ENCODE assay signal across 8 cellular contexts in the genomic region with DNA sequence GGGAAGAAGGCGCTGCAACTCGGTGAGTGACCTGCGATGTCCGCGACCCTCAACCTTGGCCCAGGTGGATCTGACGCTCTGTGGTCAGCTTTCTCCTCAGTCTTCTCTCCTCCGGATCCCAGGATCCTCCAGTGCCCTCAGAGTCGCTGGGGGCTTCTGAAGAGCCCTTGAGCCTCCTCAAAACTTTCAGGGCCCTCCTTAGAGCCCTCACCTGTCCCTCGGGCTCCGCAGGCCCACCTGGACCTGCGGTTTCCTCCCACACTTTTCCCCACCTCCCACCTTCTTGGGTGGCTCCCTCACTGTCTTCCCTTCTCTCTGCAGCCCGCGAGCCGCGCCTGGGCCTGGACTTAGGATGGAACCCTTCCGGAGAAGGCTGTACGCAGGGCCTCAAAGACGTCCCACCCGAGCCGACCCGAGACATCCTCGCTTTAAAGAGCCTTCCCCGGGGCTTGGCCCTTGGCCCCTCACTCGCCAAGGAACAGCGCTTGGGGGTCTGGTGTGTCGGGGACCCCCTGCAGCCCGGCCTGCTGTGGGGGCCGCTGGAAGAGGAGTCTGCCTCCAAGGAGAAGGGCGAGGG. TPM values are rescaled to one million over a fixed set of nuclear protein-coding genes. Genes with fewer than 3 reads are reported as not detected.
A peak's percentile ranks its signal among the peaks of the same experiment; 100 is the strongest.
DNase-seq lines count a peak whose midpoint lies in the region; ATAC-seq, FAIRE-seq and TF ChIP-seq lines count a peak whose summit lies in the region.

No MANE protein-coding gene starts in this region.

- H3K9ac ChIP-seq in liver (ENCODE audit: low read depth in 1 of 2, low read length in 2 of 2) = peak overlapping the region; percentile 58 to 65

- no peaks in the 10 kb centered on the region for H3K27me3 ChIP-seq in liver (ENCODE audit: control insufficient read depth in 4 of 4, insufficient read depth in 4 of 4, low read length in 3 of 4)

- TF ChIP-seq EP300 in A549 (IDR thresholded peaks at IDR 0.05) = no peak

- H3K9me3 Mint-ChIP-seq in activated naive CD8-positive, alpha-beta T cell treated with anti-CD3 and anti-CD28 coated beads for 36 hours = no peaks in the 10 kb centered on the region
- no peaks in the 10 kb centered on the region for H3K9me3 Mint-ChIP-seq in type B pancreatic cell

- CTCF ChIA-PET in A549 (lab: Yijun Ruan, JAX) = interaction anchor here (1.1 to 1.4 kb wide), 5 partner anchors 14 to 311 kb away, joined by 3 to 4 read pairs (median 3); no protein-coding TSS in a partner anchor

- peak; percentile 73; the same call in 1 of the 2 replicates for TF ChIP-seq POLR2A in A549 (IDR thresholded peaks at IDR 0.05; ENCODE audit: low read length)

- WGBS in A549 (ENCODE audit: missing lambda C conversion rate) = 3% methylated on average over 26 of the region's 29 CpGs
- under 1% methylated on average over 29 of the region's 29 CpGs for WGBS in liver

- DNase-seq in A549 (ENCODE audit: low read depth in 1 of 2, low spot score in 1 of 2) (no peak), type B pancreatic cell (ENCODE audit: extremely low spot score, unreplicated experiment) (no peak), NCI-H510A (lab: John Stamatoyannopoulos, UW) (no peak), NCI-H748 (lab: John Stamatoyannopoulos, UW; ENCODE audit: unreplicated experiment) (no peak)
- DNase-seq in activated naive CD8-positive, alpha-beta T cell treated with anti-CD3 and anti-CD28 coated beads for 36 hours = no peak
- DNase-seq in activated CD4-positive, CD25-positive, alpha-beta regulatory T cell treated with anti-CD3 and anti-CD28 coated beads, Interleukin-2, amount 50 U/mL, for 72 hours = no peak

- H3K27me3 Mint-ChIP-seq in activated naive CD8-positive, alpha-beta T cell treated with anti-CD3 and anti-CD28 coated beads for 36 hours = no peaks in the 10 kb centered on the region
- no peaks in the 10 kb centered on the region for H3K27me3 Mint-ChIP-seq in type B pancreatic cell

- peak overlapping the region; percentile 93 for H3K4me3 ChIP-seq in A549
- peak overlapping the region; percentile 85 to 98 (median 93) for H3K4me3 ChIP-seq in liver (ENCODE audit: low read depth in 1 of 3, low read length in 3 of 3)

- peaks cover 33% of the 10 kb centered on the region for H3K4me1 Mint-ChIP-seq in activated naive CD8-positive, alpha-beta T cell treated with anti-CD3 and anti-CD28 coated beads for 36 hours
- peaks cover 26% of the 10 kb centered on the region for H3K4me1 Mint-ChIP-seq in type B pancreatic cell (ENCODE audit: unreplicated experiment)

- TF ChIP-seq CTCF in A549 (IDR thresholded peaks at IDR 0.05) (no peak), liver (IDR thresholded peaks at IDR 0.05; ENCODE audit: low read depth, low read length, missing input control) (no peak), type B pancreatic cell (conservative IDR thresholded peaks at IDR 0.05) (no peak)

- H3K4me1 ChIP-seq in A549 = peaks cover 24% of the 10 kb centered on the region; the same call in 2 of the 3 replicates
- H3K4me1 ChIP-seq in liver (ENCODE audit: control insufficient read depth in 4 of 4, insufficient read depth in 4 of 4, low read length in 3 of 4) = peaks cover 8 to 52% (median 38%) of the 10 kb centered on the region in 4 donors

- H3K27ac Mint-ChIP-seq in activated naive CD8-positive, alpha-beta T cell treated with anti-CD3 and anti-CD28 coated beads for 36 hours = peak overlapping the region; percentile 99
- peak overlapping the region; percentile 99 for H3K27ac Mint-ChIP-seq in type B pancreatic cell

- H3K9me3 ChIP-seq in A549 (no peaks in the 10 kb centered on the region), liver (ENCODE audit: control insufficient read depth in 4 of 4, low read length in 3 of 4) (no peaks in the 10 kb centered on the region)

- peak overlapping the region; percentile 99 for H3K27ac ChIP-seq in A549
- peak overlapping the region; percentile 85 for H3K27ac ChIP-seq in liver (ENCODE audit: low read depth in 1 of 2, low read length in 2 of 2)

- peaks cover 12 to 36% (median 30%) of the 10 kb centered on the region in 4 donors for H3K36me3 ChIP-seq in liver (ENCODE audit: control insufficient read depth in 4 of 4, insufficient read depth in 3 of 4, low read depth in 1 of 4, low read length in 3 of 4)

- peak overlapping the region; percentile 91 for H3K4me2 ChIP-seq in A549

- peaks cover 11% of the 10 kb centered on the region for H3K36me3 Mint-ChIP-seq in activated naive CD8-positive, alpha-beta T cell treated with anti-CD3 and anti-CD28 coated beads for 36 hours
- peaks cover 5% of the 10 kb centered on the region for H3K36me3 Mint-ChIP-seq in type B pancreatic cell

- peak overlapping the region; percentile 99 for H3K4me3 Mint-ChIP-seq in activated naive CD8-positive, alpha-beta T cell treated with anti-CD3 and anti-CD28 coated beads for 36 hours
- peak overlapping the region; percentile 100 for H3K4me3 Mint-ChIP-seq in type B pancreatic cell

- TF ChIP-seq RAD21 in A549 (conservative IDR thresholded peaks at IDR 0.05 in 1 of 2, IDR thresholded peaks at IDR 0.05 in 1 of 2) (no peak), liver (IDR thresholded peaks at IDR 0.05) (no peak)

- POLR2A ChIA-PET in A549 (lab: Yijun Ruan, JAX) = interaction anchor here (0.7 to 1.5 kb wide), 9 partner anchors 10 to 140 kb away, joined by 3 to 11 read pairs (median 4); partner anchors contain the start of gene AMBRA1

- peak; percentile 22 to 25; a peak in 4 of 6 replicates for ATAC-seq in A549
- peak; percentile 2 for ATAC-seq in GM21737 (IDR thresholded peaks at IDR 0.05; ENCODE audit: unreplicated experiment)

- FAIRE-seq in A549 (lab: Jason Lieb, UNC) = no peak

TF ChIP-seq in A549, 52 proteins besides CTCF, POLR2A, EP300 and RAD21 (continues in another document):
- TF ChIP-seq USF2 (IDR thresholded peaks at IDR 0.05) = no peak
- TF ChIP-seq PHF8 (IDR thresholded peaks at IDR 0.05; ENCODE audit: borderline replicate concordance, low read depth) = 0 out of 2 replicates have a peak, but pooled peaks have one; percentile 25
- TF ChIP-seq CBX8 (IDR thresholded peaks at IDR 0.05) = no peak
- TF ChIP-seq ZC3H11A (IDR thresholded peaks at IDR 0.05) = no peak
- TF ChIP-seq RCOR1 (IDR thresholded peaks at IDR 0.05; ENCODE audit: low read depth, low read length) = no peak
- no peak for TF ChIP-seq TP53 (CRISPR knock-in tag; IDR thresholded peaks at IDR 0.05)
- TF ChIP-seq RARB (CRISPR knock-in tag; IDR thresholded peaks at IDR 0.05) = no peak

TF ChIP-seq in liver, 16 proteins besides CTCF, POLR2A, EP300 and RAD21 (continues in another document):
- TF ChIP-seq, protein P1, sequence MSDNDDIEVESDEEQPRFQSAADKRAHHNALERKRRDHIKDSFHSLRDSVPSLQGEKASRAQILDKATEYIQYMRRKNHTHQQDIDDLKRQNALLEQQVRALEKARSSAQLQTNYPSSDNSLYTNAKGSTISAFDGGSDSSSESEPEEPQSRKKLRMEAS (IDR thresholded peaks at IDR 0.05) = no peak
- no peak for TF ChIP-seq HNF4A (conservative IDR thresholded peaks at IDR 0.05)
- TF ChIP-seq RXRA (IDR thresholded peaks at IDR 0.05) = no peak
- no peak for TF ChIP-seq FOXA1 (IDR thresholded peaks at IDR 0.05)
- no peak for TF ChIP-seq ATF3 (IDR thresholded peaks at IDR 0.05)

RNA-seq across cellular contexts. Expression of gene ZNF408, which starts 0.3 kb away (rescaled TPM):
- 6.7 TPM in 2 replicates for polyA plus RNA-seq in A549 (2011; rRNA removed)
- 10.2 and 14.3 TPM in 2 replicates for polyA plus RNA-seq in A549 (2012; cell fraction: cytosol; rRNA removed)
- polyA plus RNA-seq in A549 (2012; cell fraction: nucleus; rRNA removed) = 22.6 and 32.4 TPM in 2 replicates
- 14.0 to 16.7 TPM (median 16.5 TPM) in 3 replicates for polyA plus RNA-seq in A549 (2017; fragmentation: RNase III; extraction: RNeasy Plus Mini Kit Qiagen cat#74134 plus additional on column Dnase treatment)
- polyA minus RNA-seq in A549 (2011; rRNA and poly(A)+ RNA removed) = 16.4 and 28.9 TPM in 2 replicates
- total RNA-seq in activated naive CD8-positive, alpha-beta T cell treated with anti-CD3 and anti-CD28 coated beads for 36 hours = 10 to 100 TPM; 12.9 to 15.1 TPM
- total RNA-seq in liver = 1 to 10 TPM; 3.4 to 8.4 TPM
- 1 to 10 TPM; 4.8 to 6.3 TPM for polyA plus RNA-seq in liver
- 14.9 and 16.1 TPM in 2 replicates for total RNA-seq in type B pancreatic cell (ENCODE audit: low replicate concordance)

RNA-seq across cellular contexts. Expression of gene ARHGAP1, which starts 0.7 kb away (rescaled TPM):
- polyA plus RNA-seq in A549 (2011; rRNA removed) (17.2 and 33.4 TPM in 2 replicates), A549 (2017; fragmentation: RNase III; extraction: RNeasy Plus Mini Kit Qiagen cat#74134 plus additional on column Dnase treatment) (34.8 to 35.9 TPM (median 35.2 TPM) in 3 replicates), liver (10 to 100 TPM; 18.5 to 21.6 TPM)
- 24.6 and 30.9 TPM in 2 replicates for polyA plus RNA-seq in A549 (2012; cell fraction: cytosol; rRNA removed)
- polyA plus RNA-seq in A549 (2012; cell fraction: nucleus; rRNA removed) = 44.0 and 48.5 TPM in 2 replicates
- 103 and 114 TPM in 2 replicates for polyA minus RNA-seq in A549 (2011; rRNA and poly(A)+ RNA removed)
- total RNA-seq in activated naive CD8-positive, alpha-beta T cell treated with anti-CD3 and anti-CD28 coated beads for 36 hours = 10 to 100 TPM; 45.1 to 46.8 TPM
- total RNA-seq in liver (10 to 100 TPM; 10.9 to 21.9 TPM), type B pancreatic cell (ENCODE audit: low replicate concordance) (58.2 and 80.8 TPM in 2 replicates)

RNA-seq across cellular contexts. Expression of gene F2, which starts 17.8 kb away (rescaled TPM):
- polyA plus RNA-seq in A549 (2011; rRNA removed) = 3.8 and 4.2 TPM in 2 replicates
- polyA plus RNA-seq in A549 (2012; cell fraction: cytosol; rRNA removed) = 3.3 and 4.0 TPM in 2 replicates
- 8.1 and 8.4 TPM in 2 replicates for polyA plus RNA-seq in A549 (2012; cell fraction: nucleus; rRNA removed)
- 1.5 to 3.0 TPM (median 2.5 TPM) in 3 replicates for polyA plus RNA-seq in A549 (2017; fragmentation: RNase III; extraction: RNeasy Plus Mini Kit Qiagen cat#74134 plus additional on column Dnase treatment)
- 6.7 and 7.1 TPM in 2 replicates for polyA minus RNA-seq in A549 (2011; rRNA and poly(A)+ RNA removed)
- not detected for total RNA-seq in activated naive CD8-positive, alpha-beta T cell treated with anti-CD3 and anti-CD28 coated beads for 36 hours
- 1,000 to 10,000 TPM in 1 of 2 donors, 100 to 1,000 TPM in 1; 631 to 1,505 TPM for total RNA-seq in liver
- polyA plus RNA-seq in liver = 1,000 to 10,000 TPM; 1,126 to 1,337 TPM
- 9.5 and 12.1 TPM in 2 replicates for total RNA-seq in type B pancreatic cell (ENCODE audit: low replicate concordance)

Comparison
In these comparisons a context has a peak if more than half of its experiments do, and no peak if none do; other contexts are left out.
1. RNA of gene F2, which starts 17.8 kb away (total RNA-seq): 631 to 1,505 TPM in liver; 9.5 to 12.1 TPM in type B pancreatic cell and not detected in activated naive CD8-positive, alpha-beta T cell treated with anti-CD3 and anti-CD28 coated beads for 36 hours; every median in the first group is over 10 times any median in the second.